In genomic region chr11:100929377-100929776, GRCh38 we compare ENCODE assay signal across 10 cellular contexts.
DNase-seq lines count a peak whose midpoint lies in the region; ATAC-seq and TF ChIP-seq lines count a peak whose summit lies in the region.
"Had no signal": no experiment of that assay in that cellular context is flagged by ENCODE, and none has a peak within 500 bp of the region (broad histone marks: within the 10 kb centered on the region; RNA-seq: fewer than 3 reads in every experiment).

No MANE protein-coding gene starts in this region.

- H3K36me3 ChIP-seq in GM23248 (ENCODE audit: low read depth) = no peaks in the 10 kb centered on the region
- H3K36me3 ChIP-seq: esophagus muscularis mucosa had no signal

- no peak overlapping the region for H3K9ac ChIP-seq in GM23248

- ATAC-seq in GM18508 (IDR thresholded peaks at IDR 0.05; ENCODE audit: insufficient read depth, unreplicated experiment) (peak; percentile 48), HG03521 (IDR thresholded peaks at IDR 0.05; ENCODE audit: unreplicated experiment) (peak; percentile 61)

- H4K20me1 ChIP-seq in GM23248 (ENCODE audit: insufficient read depth) = no peaks in the 10 kb centered on the region

- in situ Hi-C loops in GM23248 (cut with MboI) = no loop called here

- H3K4me3 ChIP-seq in GM23248 (no peak overlapping the region), choroid plexus epithelial cell (ENCODE audit: low read depth, low read length) (no peak overlapping the region)
- H3K4me3 ChIP-seq: esophagus muscularis mucosa had no signal

- peak; percentile 45 for DNase-seq in GM23248
- peak; percentile 66 for DNase-seq in choroid plexus epithelial cell (ENCODE audit: low read depth)
- DNase-seq in posterior cingulate gyrus = no peak
- no peak for DNase-seq in activated naive CD4-positive, alpha-beta T cell treated with anti-CD3 and anti-CD28 coated beads, Interleukin-2, amount 50 U/mL, for 16 hours
- no peak for DNase-seq in C1 segment of cervical spinal cord (lab: John Stamatoyannopoulos, UW)
- no peak for DNase-seq in NCI-H187 treated with DMSO at 0.1 percent for 48 hours (lab: John Stamatoyannopoulos, UW)
- DNase-seq: stimulated activated CD4-positive, alpha-beta T cell treated with anti-CD3 and anti-CD28 coated beads, Interleukin-2, amount 100 ng/mL, for 48 hours had no signal

- peaks cover 26% of the 10 kb centered on the region for H3K4me1 ChIP-seq in GM23248 (ENCODE audit: insufficient read depth)
- H3K4me1 ChIP-seq: esophagus muscularis mucosa had no signal

- no peak overlapping the region for H2AFZ ChIP-seq in GM23248

- no peaks in the 10 kb centered on the region for H3K27me3 ChIP-seq in GM23248 (replicated peaks; ENCODE audit: insufficient read depth)
- H3K27me3 ChIP-seq: esophagus muscularis mucosa had no signal

- peak overlapping the region; percentile 58 for H3K4me2 ChIP-seq in GM23248 (ENCODE audit: unreplicated experiment)

- peaks cover 13% of the 10 kb centered on the region; the same call in 1 of the 2 replicates for H3F3A ChIP-seq in GM23248 (ENCODE audit: insufficient read depth)

- H3K9me2 ChIP-seq in GM23248 (ENCODE audit: insufficient read depth) = no peaks in the 10 kb centered on the region

- intact Hi-C loops in posterior cingulate gyrus (cut with DNase I) = no loop called here

- no peak for TF ChIP-seq CTCF in choroid plexus epithelial cell (conservative IDR thresholded peaks at IDR 0.05; ENCODE audit: low read depth, low read length)

- H3K79me2 ChIP-seq in GM23248 (ENCODE audit: insufficient read depth) = no peaks in the 10 kb centered on the region

- H3K27ac ChIP-seq in GM23248 = no peak overlapping the region
- H3K27ac ChIP-seq: esophagus muscularis mucosa had no signal

- H3K9me3 ChIP-seq in GM23248 (ENCODE audit: low read depth) = no peaks in the 10 kb centered on the region
- H3K9me3 ChIP-seq: esophagus muscularis mucosa had no signal

- 8 to 17% methylated on average over 3 of the region's 3 CpGs for WGBS in GM23248 (ENCODE audit: low coverage in 1 of 2, low lambda C conversion rate in 2 of 2, missing lambda C conversion rate in 2 of 2), 2 experiments

Comparison
In these comparisons a context has a peak if more than half of its experiments do, and no peak if none do; other contexts are left out.
1. DNase-seq: peak in GM23248 (single experiment) and choroid plexus epithelial cell (single experiment); none in posterior cingulate gyrus (0 of 10), activated naive CD4-positive, alpha-beta T cell treated with anti-CD3 and anti-CD28 coated beads, Interleukin-2, amount 50 U/mL, for 16 hours (single experiment), C1 segment of cervical spinal cord (0 of 14) and NCI-H187 treated with DMSO at 0.1 percent for 48 hours (single experiment).